12 cellular contexts compared by ENCODE assay signal in genomic region chr19:46299695-46300094, GRCh38. TPM values are rescaled to one million over a fixed set of nuclear protein-coding genes. Genes with fewer than 3 reads are reported as not detected.
DNase-seq lines count a peak whose midpoint lies in the region; ATAC-seq, FAIRE-seq and TF ChIP-seq lines count a peak whose summit lies in the region.
"Had no signal": no experiment of that assay in that cellular context is flagged by ENCODE, and none has a peak within 500 bp of the region (broad histone marks: within the 10 kb centered on the region; RNA-seq: fewer than 3 reads in every experiment).

No MANE protein-coding gene starts in this region.

- H3K27ac ChIP-seq in right lobe of liver: peak overlapping the region; percentile 38 to 77 (median 43)
- H3K27ac ChIP-seq in HepG2 (ENCODE audit: extremely low read length, insufficient read depth, low read length): no peak overlapping the region
- H3K27ac ChIP-seq in prostate gland: peak overlapping the region; percentile 91 to 95

- POLR2A ChIA-PET in HepG2 (lab: Yijun Ruan, JAX): no interaction called here

- TF ChIP-seq EP300 in HepG2 (IDR thresholded peaks at IDR 0.05; ENCODE audit: low read depth in 2 of 2, low read length in 2 of 2) (no peak), HepG2 (CRISPR knock-in tag; IDR thresholded peaks at IDR 0.05; ENCODE audit: borderline replicate concordance) (no peak)

- no TSS peak for BruUV-seq in HepG2 (replicated peaks; lab: Mats Ljungman, UMichigan)

- in situ Hi-C loops in HepG2 (cut with HindIII; ENCODE audit: extremely low pct_ligation_motif_present, low pct_unique_long_range_greater_than_20kb) (loop anchor here (5.0 kb wide), 1 partner anchor 188 kb away; no protein-coding TSS in a partner anchor), G401 (cut with HindIII; ENCODE audit: low sequenced_read_pairs) (no loop called here)

- H3K27me3 ChIP-seq in right lobe of liver (no peaks in the 10 kb centered on the region), HepG2 (ENCODE audit: control insufficient read depth in 1 of 2, insufficient read depth in 2 of 2, low read length in 2 of 2) (peaks cover 0 to 6% of the 10 kb centered on the region in 2 experiments; a peak in 1 of 5 replicates), prostate gland (replicated peaks; ENCODE audit: insufficient read depth) (no peaks in the 10 kb centered on the region)

- no peak overlapping the region for H2AFZ ChIP-seq in HepG2 (ENCODE audit: low read length)

- no peak overlapping the region for H3K4me2 ChIP-seq in HepG2 (ENCODE audit: low read depth, low read length)

- H3K36me3 ChIP-seq in right lobe of liver (no peaks in the 10 kb centered on the region), HepG2 (replicated peaks in 1 of 2; ENCODE audit: control insufficient read depth in 1 of 2, insufficient read depth in 2 of 2, low read length in 2 of 2) (no peaks in the 10 kb centered on the region), prostate gland (no peaks in the 10 kb centered on the region)

- no peak for TF ChIP-seq RAD21 in HepG2 (CRISPR knock-in tag; IDR thresholded peaks at IDR 0.05)

- ATAC-seq in right lobe of liver (no peak), HepG2 (no peak), left ventricle myocardium superior (no peak)
- ATAC-seq: activated CD8-positive, alpha-beta T cell treated with anti-CD3 and anti-CD28 coated beads, Interleukin-2, amount 10 ng/mL, durations not matched to agents 7 days and 5 days had no signal

- H3K9me3 ChIP-seq in right lobe of liver (no peaks in the 10 kb centered on the region), HepG2 (ENCODE audit: low read length) (no peaks in the 10 kb centered on the region), prostate gland (no peaks in the 10 kb centered on the region)

- no peak for FAIRE-seq in HepG2 (lab: Jason Lieb, UNC)

- no peaks in the 10 kb centered on the region for H4K20me1 ChIP-seq in HepG2 (ENCODE audit: insufficient read depth, low read length)

- H3K79me2 ChIP-seq in HepG2 (ENCODE audit: insufficient read depth, low read length): no peaks in the 10 kb centered on the region

- CTCF ChIA-PET in HepG2 (lab: Yijun Ruan, JAX; ENCODE audit: low intra/inter-chr PET ratio, low total read pairs): no interaction called here

- H3K4me3 ChIP-seq in right lobe of liver (no peak overlapping the region), HepG2 (replicated peaks in 1 of 3; ENCODE audit: insufficient read depth in 1 of 3, low read depth in 2 of 3, low read length in 3 of 3) (no peak overlapping the region), prostate gland (peak overlapping the region in 1 of 2 donors; percentile 15)

- intact Hi-C loops in right lobe of liver (cut with DNase I): no loop called here
- intact Hi-C loops in HepG2 (cut with micrococcal nuclease; ENCODE audit: unreplicated experiment): no loop called here
- intact Hi-C loops in left ventricle myocardium superior (cut with micrococcal nuclease): no loop called here
- intact Hi-C loops in prostate gland (cut with DNase I): no loop called here

- TF ChIP-seq POLR2A in right lobe of liver (IDR thresholded peaks at IDR 0.05): no peak
- TF ChIP-seq POLR2A in HepG2 (IDR thresholded peaks at IDR 0.05; ENCODE audit: insufficient read depth in 1 of 2, low read depth in 2 of 2, low read length in 2 of 2): no peak
- no peak for TF ChIP-seq POLR2A in prostate gland (IDR thresholded peaks at IDR 0.05)

- 88% methylated on average over 5 of the region's 7 CpGs for WGBS in right lobe of liver (ENCODE audit: insufficient coverage, low coverage, low lambda C conversion rate, missing lambda C conversion rate)
- WGBS in HepG2 (ENCODE audit: low lambda C conversion rate): 40% methylated on average over 7 of the region's 7 CpGs
- WGBS in prostate gland: 41% methylated on average over 7 of the region's 7 CpGs

- DNase-seq in right lobe of liver (no peak), HepG2 (ENCODE audit: low spot score) (no peak), left ventricle myocardium superior (peak; percentile 52), prostate gland (ENCODE audit: low spot score) (no peak), SHP77 (lab: John Stamatoyannopoulos, UW) (no peak), midbrain (lab: John Stamatoyannopoulos, UW) (no peak), dedifferentiated amniotic fluid mesenchymal stem cell (ENCODE audit: extremely low spot score) (no peak), G401 (ENCODE audit: low spot score) (no peak)
- DNase-seq: activated CD8-positive, alpha-beta T cell treated with anti-CD3 and anti-CD28 coated beads, Interleukin-2, amount 10 ng/mL, durations not matched to agents 7 days and 5 days had no signal

- H3K4me1 ChIP-seq in right lobe of liver (peaks cover 0 to 27% (median 11%) of the 10 kb centered on the region in 4 donors), HepG2 (ENCODE audit: insufficient read depth, low read length) (peaks cover 75% of the 10 kb centered on the region), prostate gland (replicated peaks) (peaks cover 20% of the 10 kb centered on the region)

- TF ChIP-seq CTCF in right lobe of liver (IDR thresholded peaks at IDR 0.05): no peak
- no peak for TF ChIP-seq CTCF in HepG2 (CRISPR knock-in tag; IDR thresholded peaks at IDR 0.05)
- TF ChIP-seq CTCF in prostate gland (IDR thresholded peaks at IDR 0.05): no peak

- no peak overlapping the region for H3K9ac ChIP-seq in HepG2 (ENCODE audit: insufficient read depth, low read depth, low read length)

TF ChIP-seq in HepG2, 621 proteins besides CTCF, POLR2A, EP300 and RAD21 (continues in another document):
- TF ChIP-seq HIVEP1 (CRISPR knock-in tag; IDR thresholded peaks at IDR 0.05) (no peak), HES4 (CRISPR knock-in tag; IDR thresholded peaks at IDR 0.05; ENCODE audit: borderline replicate concordance) (no peak), ZSCAN12 (CRISPR knock-in tag; IDR thresholded peaks at IDR 0.05) (no peak), RXRB (CRISPR knock-in tag; IDR thresholded peaks at IDR 0.05; ENCODE audit: borderline replicate concordance) (no peak), IKZF1 (IDR thresholded peaks at IDR 0.05) (no peak), KLF9 (CRISPR knock-in tag; IDR thresholded peaks at IDR 0.05; ENCODE audit: low read depth) (no peak)

RNA-seq across cellular contexts. Expression of gene HIF3A, which starts 2.9 kb away (rescaled TPM):
- total RNA-seq in right lobe of liver: 1 to 10 TPM in 5 of 6 experiments, under 1 TPM in 1; 0.47 to 9.2 (median 4.5) TPM
- total RNA-seq in HepG2 (2016; rRNA removed; fragmentation: Illumina TruSeq; extraction: Trizol): 0.09 TPM in 1 of 2 replicates, not detected in the other
- total RNA-seq in HepG2 (2016; cell fraction: cytosol; rRNA removed; fragmentation: Illumina TruSeq; extraction: Trizol; ENCODE audit: low read depth): not detected in 2 replicates
- not detected in 2 replicates for total RNA-seq in HepG2 (2016; cell fraction: insoluble cytoplasmic fraction; rRNA removed; fragmentation: Illumina TruSeq; extraction: Trizol)
- total RNA-seq in HepG2 (2016; cell fraction: membrane; rRNA removed; fragmentation: Illumina TruSeq; extraction: Trizol): not detected in 2 replicates
- not detected in 2 replicates for total RNA-seq in HepG2 (2016; cell fraction: nucleus; rRNA removed; fragmentation: Illumina TruSeq; extraction: Trizol)
- polyA plus RNA-seq in HepG2 (2011; rRNA removed): 0.22 and 0.38 TPM in 2 replicates
- polyA plus RNA-seq in HepG2 (2011; cell fraction: cytosol; rRNA removed): 0.13 and 0.36 TPM in 2 replicates
- polyA plus RNA-seq in HepG2 (2011; cell fraction: nucleus; rRNA removed): 2.3 and 2.4 TPM in 2 replicates
- 1.6 and 4.3 TPM in 2 replicates for polyA plus RNA-seq in HepG2 (2012)
- not detected in 2 replicates for polyA plus RNA-seq in HepG2 (2016; cell fraction: cytosol; fragmentation: Illumina TruSeq; extraction: Trizol; ENCODE audit: low read depth)
- not detected in 2 replicates for polyA plus RNA-seq in HepG2 (2016; cell fraction: insoluble cytoplasmic fraction; fragmentation: Illumina TruSeq; extraction: Trizol; ENCODE audit: low read depth)
- not detected in 2 replicates for polyA plus RNA-seq in HepG2 (2016; cell fraction: membrane; fragmentation: Illumina TruSeq; extraction: Trizol; ENCODE audit: low read depth)
- polyA plus RNA-seq in HepG2 (2016; cell fraction: nucleus; fragmentation: Illumina TruSeq; extraction: Trizol; ENCODE audit: insufficient read depth, low read depth): 0.52 TPM in 1 of 2 replicates, not detected in the other
- 0.72 and 0.87 TPM in 2 replicates for polyA minus RNA-seq in HepG2 (2011; rRNA and poly(A)+ RNA removed; ENCODE audit: low replicate concordance)
- 0.62 and 1.3 TPM in 2 replicates for polyA minus RNA-seq in HepG2 (2011; cell fraction: cytosol; rRNA and poly(A)+ RNA removed)
- 0.64 and 0.87 TPM in 2 replicates for polyA minus RNA-seq in HepG2 (2011; cell fraction: nucleus; rRNA and poly(A)+ RNA removed)
- total RNA-seq in left ventricle myocardium superior: 81.4 TPM
- total RNA-seq in prostate gland: 10 to 100 TPM; 42.8 to 97.6 TPM
- not detected in 2 replicates for total RNA-seq in G401 (2014; rRNA removed; shearing (Covaris generic))
- total RNA-seq: activated CD8-positive, alpha-beta T cell treated with anti-CD3 and anti-CD28 coated beads, Interleukin-2, amount 10 ng/mL, durations not matched to agents 7 days and 5 days; IMR-90; OCI-LY7; T-helper 2 cell treated with Interferon-gamma antibody and Interleukin-4, amounts not matched to agents 100 ng/mL and 5 ng/mL, for 36 hours had no signal

RNA-seq across cellular contexts. Expression of gene PPP5C, which starts 47.2 kb away (rescaled TPM):
- total RNA-seq in right lobe of liver (10 to 100 TPM; 23.9 to 47.8 (median 36.0) TPM), HepG2 (2016; rRNA removed; fragmentation: Illumina TruSeq; extraction: Trizol) (38.2 and 41.6 TPM in 2 replicates), left ventricle myocardium superior (72.5 TPM), prostate gland (10 to 100 TPM; 81.4 to 84.3 TPM)
- 6.6 and 9.3 TPM in 2 replicates for total RNA-seq in HepG2 (2016; cell fraction: cytosol; rRNA removed; fragmentation: Illumina TruSeq; extraction: Trizol; ENCODE audit: low read depth)
- total RNA-seq in HepG2 (2016; cell fraction: insoluble cytoplasmic fraction; rRNA removed; fragmentation: Illumina TruSeq; extraction: Trizol): 33.6 and 40.9 TPM in 2 replicates
- 12.2 and 12.3 TPM in 2 replicates for total RNA-seq in HepG2 (2016; cell fraction: membrane; rRNA removed; fragmentation: Illumina TruSeq; extraction: Trizol)
- 31.3 and 44.2 TPM in 2 replicates for total RNA-seq in HepG2 (2016; cell fraction: nucleus; rRNA removed; fragmentation: Illumina TruSeq; extraction: Trizol)
- 67.9 and 68.5 TPM in 2 replicates for polyA plus RNA-seq in HepG2 (2011; rRNA removed)
- polyA plus RNA-seq in HepG2 (2011; cell fraction: cytosol; rRNA removed): 52.3 and 70.1 TPM in 2 replicates
- polyA plus RNA-seq in HepG2 (2011; cell fraction: nucleus; rRNA removed): 118 and 133 TPM in 2 replicates
- polyA plus RNA-seq in HepG2 (2012): 33.2 and 36.7 TPM in 2 replicates
- 3.4 and 4.4 TPM in 2 replicates for polyA plus RNA-seq in HepG2 (2016; cell fraction: cytosol; fragmentation: Illumina TruSeq; extraction: Trizol; ENCODE audit: low read depth)
- polyA plus RNA-seq in HepG2 (2016; cell fraction: insoluble cytoplasmic fraction; fragmentation: Illumina TruSeq; extraction: Trizol; ENCODE audit: low read depth): 45.7 and 54.9 TPM in 2 replicates
- 6.8 and 8.2 TPM in 2 replicates for polyA plus RNA-seq in HepG2 (2016; cell fraction: membrane; fragmentation: Illumina TruSeq; extraction: Trizol; ENCODE audit: low read depth)
- 82.9 and 89.8 TPM in 2 replicates for polyA plus RNA-seq in HepG2 (2016; cell fraction: nucleus; fragmentation: Illumina TruSeq; extraction: Trizol; ENCODE audit: insufficient read depth, low read depth)
- 92.2 and 144 TPM in 2 replicates for polyA minus RNA-seq in HepG2 (2011; rRNA and poly(A)+ RNA removed; ENCODE audit: low replicate concordance)
- 26.7 and 26.9 TPM in 2 replicates for polyA minus RNA-seq in HepG2 (2011; cell fraction: cytosol; rRNA and poly(A)+ RNA removed)
- 63.0 and 66.9 TPM in 2 replicates for polyA minus RNA-seq in HepG2 (2011; cell fraction: nucleus; rRNA and poly(A)+ RNA removed)
- 125 and 155 TPM in 2 replicates for total RNA-seq in G401 (2014; rRNA removed; shearing (Covaris generic))
